1 cellular context compared by ENCODE assay signal in the genomic region with DNA sequence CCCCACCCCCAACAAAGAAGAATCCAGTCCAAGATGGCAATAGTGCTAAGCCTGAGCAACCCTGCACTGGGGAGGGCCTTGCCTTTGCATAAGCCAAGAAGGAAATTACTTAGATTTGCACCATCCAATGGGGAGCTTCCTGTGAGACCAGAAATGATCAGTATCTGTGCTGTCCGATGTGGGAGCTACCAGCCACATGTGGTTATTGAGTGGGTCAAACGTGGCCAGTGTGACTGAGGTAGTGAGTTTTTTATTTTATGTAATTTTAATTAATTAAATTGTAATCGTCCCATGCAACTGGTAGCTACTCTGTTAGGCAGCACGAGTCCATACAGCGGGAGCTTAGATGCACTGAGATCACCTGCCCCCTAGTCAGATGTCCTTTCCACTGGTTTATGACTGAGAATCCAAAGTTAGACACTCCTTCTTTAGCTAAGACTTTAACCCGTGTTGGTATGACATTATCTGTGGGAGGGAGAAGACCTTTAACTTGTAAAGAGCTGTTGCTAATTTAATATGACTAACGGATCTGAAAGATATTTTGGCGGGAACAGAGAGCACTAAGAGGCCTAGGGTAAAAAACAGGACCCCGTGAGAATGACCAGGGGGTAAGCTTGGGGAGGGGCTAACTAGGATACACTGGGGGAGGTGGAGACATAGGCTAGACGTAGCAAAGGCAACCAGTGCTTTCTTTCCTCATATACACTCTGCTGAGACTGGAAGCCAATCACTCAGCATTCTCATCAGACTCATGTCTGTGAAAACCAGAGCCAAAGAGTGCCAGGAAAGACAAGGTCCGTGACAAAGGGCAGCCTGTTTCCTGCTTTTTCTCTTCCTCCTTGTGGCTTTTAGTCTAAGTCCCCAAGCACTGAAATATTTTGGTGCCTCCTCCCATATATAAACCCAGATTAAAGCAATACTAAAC.
TF ChIP-seq lines count a peak whose summit lies in the region.

No MANE protein-coding gene starts in this region.

TF ChIP-seq in GM12878, 131 proteins besides CTCF, POLR2A, EP300 and RAD21 (continued from another document):
- TF ChIP-seq, protein P1, sequence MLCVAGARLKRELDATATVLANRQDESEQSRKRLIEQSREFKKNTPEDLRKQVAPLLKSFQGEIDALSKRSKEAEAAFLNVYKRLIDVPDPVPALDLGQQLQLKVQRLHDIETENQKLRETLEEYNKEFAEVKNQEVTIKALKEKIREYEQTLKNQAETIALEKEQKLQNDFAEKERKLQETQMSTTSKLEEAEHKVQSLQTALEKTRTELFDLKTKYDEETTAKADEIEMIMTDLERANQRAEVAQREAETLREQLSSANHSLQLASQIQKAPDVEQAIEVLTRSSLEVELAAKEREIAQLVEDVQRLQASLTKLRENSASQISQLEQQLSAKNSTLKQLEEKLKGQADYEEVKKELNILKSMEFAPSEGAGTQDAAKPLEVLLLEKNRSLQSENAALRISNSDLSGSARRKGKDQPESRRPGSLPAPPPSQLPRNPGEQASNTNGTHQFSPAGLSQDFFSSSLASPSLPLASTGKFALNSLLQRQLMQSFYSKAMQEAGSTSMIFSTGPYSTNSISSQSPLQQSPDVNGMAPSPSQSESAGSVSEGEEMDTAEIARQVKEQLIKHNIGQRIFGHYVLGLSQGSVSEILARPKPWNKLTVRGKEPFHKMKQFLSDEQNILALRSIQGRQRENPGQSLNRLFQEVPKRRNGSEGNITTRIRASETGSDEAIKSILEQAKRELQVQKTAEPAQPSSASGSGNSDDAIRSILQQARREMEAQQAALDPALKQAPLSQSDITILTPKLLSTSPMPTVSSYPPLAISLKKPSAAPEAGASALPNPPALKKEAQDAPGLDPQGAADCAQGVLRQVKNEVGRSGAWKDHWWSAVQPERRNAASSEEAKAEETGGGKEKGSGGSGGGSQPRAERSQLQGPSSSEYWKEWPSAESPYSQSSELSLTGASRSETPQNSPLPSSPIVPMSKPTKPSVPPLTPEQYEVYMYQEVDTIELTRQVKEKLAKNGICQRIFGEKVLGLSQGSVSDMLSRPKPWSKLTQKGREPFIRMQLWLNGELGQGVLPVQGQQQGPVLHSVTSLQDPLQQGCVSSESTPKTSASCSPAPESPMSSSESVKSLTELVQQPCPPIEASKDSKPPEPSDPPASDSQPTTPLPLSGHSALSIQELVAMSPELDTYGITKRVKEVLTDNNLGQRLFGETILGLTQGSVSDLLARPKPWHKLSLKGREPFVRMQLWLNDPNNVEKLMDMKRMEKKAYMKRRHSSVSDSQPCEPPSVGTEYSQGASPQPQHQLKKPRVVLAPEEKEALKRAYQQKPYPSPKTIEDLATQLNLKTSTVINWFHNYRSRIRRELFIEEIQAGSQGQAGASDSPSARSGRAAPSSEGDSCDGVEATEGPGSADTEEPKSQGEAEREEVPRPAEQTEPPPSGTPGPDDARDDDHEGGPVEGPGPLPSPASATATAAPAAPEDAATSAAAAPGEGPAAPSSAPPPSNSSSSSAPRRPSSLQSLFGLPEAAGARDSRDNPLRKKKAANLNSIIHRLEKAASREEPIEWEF (IDR thresholded peaks at IDR 0.05; ENCODE audit: insufficient replicate concordance, low read depth, low read length): no peak
